Comparison of ENCODE assay signal across 7 cellular contexts in genomic region chr1:67618285-67619018, GRCh38.
DNase-seq lines count a peak whose midpoint lies in the region; ATAC-seq and TF ChIP-seq lines count a peak whose summit lies in the region.

No MANE protein-coding gene starts in this region.

- DNase-seq in RPMI7951 (ENCODE audit: low read depth), result peak; percentile 47
- DNase-seq in mucosa of descending colon, result peak in 1 of 3 donors; percentile 54
- DNase-seq in upper lobe of right lung, result no peak
- DNase-seq in activated naive CD4-positive, alpha-beta T cell (lab: John Stamatoyannopoulos, UW), result no peak
- DNase-seq in iPS-NIHi11 (ENCODE audit: low spot score), result no peak

- H3K27me3 ChIP-seq in esophagus (ENCODE audit: control insufficient read depth in 1 of 2, insufficient read depth in 2 of 2, low read length in 2 of 2) (no peaks in the 10 kb centered on the region), upper lobe of right lung (no peaks in the 10 kb centered on the region)

- H3K36me3 ChIP-seq in esophagus (ENCODE audit: control insufficient read depth in 2 of 2, insufficient read depth in 2 of 2, low read length in 1 of 2) (no peaks in the 10 kb centered on the region), mucosa of descending colon (ENCODE audit: low read depth) (no peaks in the 10 kb centered on the region), upper lobe of right lung (no peaks in the 10 kb centered on the region)

- H3K27ac ChIP-seq in esophagus (ENCODE audit: low read depth in 2 of 2, low read length in 1 of 2) (peak overlapping the region; percentile 5 to 71), upper lobe of right lung (peak overlapping the region; percentile 58)

- intact Hi-C loops in mucosa of descending colon (cut with DNase I, micrococcal nuclease) (no loop called here), upper lobe of right lung (cut with DNase I) (no loop called here)

- TF ChIP-seq CTCF in mucosa of descending colon (IDR thresholded peaks at IDR 0.05) (no peak), upper lobe of right lung (IDR thresholded peaks at IDR 0.05) (no peak)

- ATAC-seq in mucosa of descending colon (peak; percentile 65), upper lobe of right lung (peak; percentile 60), GM18867 (IDR thresholded peaks at IDR 0.05; ENCODE audit: unreplicated experiment) (no peak)

- H3K9me3 ChIP-seq in esophagus (ENCODE audit: control insufficient read depth in 2 of 2, insufficient read depth in 1 of 2, low read depth in 1 of 2, low read length in 1 of 2), result no peaks in the 10 kb centered on the region
- no peaks in the 10 kb centered on the region for H3K9me3 ChIP-seq in mucosa of descending colon
- H3K9me3 ChIP-seq in upper lobe of right lung, result no peaks in the 10 kb centered on the region

- H3K4me1 ChIP-seq in esophagus (ENCODE audit: control insufficient read depth in 2 of 2, insufficient read depth in 2 of 2, low read length in 1 of 2) (peaks cover 0 to 2% of the 10 kb centered on the region in 2 donors), mucosa of descending colon (ENCODE audit: low read depth) (no peaks in the 10 kb centered on the region), upper lobe of right lung (peaks cover 6% of the 10 kb centered on the region)

- H3K4me3 ChIP-seq in esophagus (ENCODE audit: low read depth in 1 of 2, low read length in 2 of 2) (no peak overlapping the region), mucosa of descending colon (no peak overlapping the region), upper lobe of right lung (no peak overlapping the region)

- WGBS in esophagus, 2 donors, result 22 to 35% methylated on average over 14 of the region's 14 CpGs
